Comparison of ENCODE assay signal across 29 cellular contexts in genomic region chrX:117138070-117138469, GRCh38.
"Had no signal": no experiment of that assay in that cellular context is flagged by ENCODE, and none has a peak within 500 bp of the region (broad histone marks: within the 10 kb centered on the region; RNA-seq: fewer than 3 reads in every experiment).

No MANE protein-coding gene starts in this region.

- ATAC-seq: activated naive CD4-positive, alpha-beta T cell treated with anti-CD3 and anti-CD28 coated beads, Interleukin-2, amount 50 U/mL, for 72 hours; activated T-cell treated with anti-CD3 and anti-CD28 coated beads, Interleukin-2, amount 50 U/mL, for 72 hours; effector memory CD8-positive, alpha-beta T cell; gastroesophageal sphincter; WTC11 had no signal

- H3K27ac ChIP-seq: ascending aorta, brain microvascular endothelial cell, esophagus muscularis mucosa, gastroesophageal sphincter, VCaP had no signal

- H3K27me3 Mint-ChIP-seq: activated CD4-positive, alpha-beta memory T cell treated with anti-CD3 and anti-CD28 coated beads, Interleukin-2, amount 10 ng/mL, durations not matched to agents 7 days and 5 days; activated CD4-positive, alpha-beta T cell treated with anti-CD3 and anti-CD28 coated beads, Interleukin-2, amount 10 ng/mL, durations not matched to agents 7 days and 5 days; activated naive CD4-positive, alpha-beta T cell treated with anti-CD3 and anti-CD28 coated beads, Interleukin-2, amount 10 ng/mL, durations not matched to agents 7 days and 5 days; activated naive CD8-positive, alpha-beta T cell treated with anti-CD3 and anti-CD28 coated beads, Interleukin-2, amount 10 ng/mL, durations not matched to agents 7 days and 5 days; activated T-cell treated with anti-CD3 and anti-CD28 coated beads, Interleukin-2, amount 50 U/mL, for 24 hours; central memory CD8-positive, alpha-beta T cell; effector memory CD8-positive, alpha-beta T cell had no signal

- H3K4me3 Mint-ChIP-seq: activated CD4-positive, alpha-beta memory T cell treated with anti-CD3 and anti-CD28 coated beads, Interleukin-2, amount 10 ng/mL, durations not matched to agents 7 days and 5 days; activated CD4-positive, alpha-beta T cell treated with anti-CD3 and anti-CD28 coated beads, Interleukin-2, amount 10 ng/mL, durations not matched to agents 7 days and 5 days; activated naive CD4-positive, alpha-beta T cell treated with anti-CD3 and anti-CD28 coated beads, Interleukin-2, amount 10 ng/mL, durations not matched to agents 7 days and 5 days; activated naive CD8-positive, alpha-beta T cell treated with anti-CD3 and anti-CD28 coated beads, Interleukin-2, amount 10 ng/mL, durations not matched to agents 7 days and 5 days; activated T-cell treated with anti-CD3 and anti-CD28 coated beads, Interleukin-2, amount 50 U/mL, for 24 hours; activated T-cell treated with anti-CD3 and anti-CD28 coated beads, Interleukin-2, amount 50 U/mL, for 72 hours; central memory CD8-positive, alpha-beta T cell; effector memory CD8-positive, alpha-beta T cell; WTC11 had no signal

- H3K36me3 ChIP-seq: ascending aorta, brain microvascular endothelial cell, esophagus muscularis mucosa, gastroesophageal sphincter had no signal

- H3K4me1 Mint-ChIP-seq: activated CD4-positive, alpha-beta memory T cell treated with anti-CD3 and anti-CD28 coated beads, Interleukin-2, amount 10 ng/mL, durations not matched to agents 7 days and 5 days; activated CD4-positive, alpha-beta T cell treated with anti-CD3 and anti-CD28 coated beads, Interleukin-2, amount 10 ng/mL, durations not matched to agents 7 days and 5 days; activated naive CD4-positive, alpha-beta T cell treated with anti-CD3 and anti-CD28 coated beads, Interleukin-2, amount 10 ng/mL, durations not matched to agents 7 days and 5 days; activated naive CD8-positive, alpha-beta T cell treated with anti-CD3 and anti-CD28 coated beads, Interleukin-2, amount 10 ng/mL, durations not matched to agents 7 days and 5 days; central memory CD8-positive, alpha-beta T cell; WTC11 had no signal

- FAIRE-seq: bronchial epithelial cell had no signal

- H3K4me3 ChIP-seq: ascending aorta, esophagus muscularis mucosa, gastroesophageal sphincter had no signal

- H3K4me1 ChIP-seq: ascending aorta, esophagus muscularis mucosa, gastroesophageal sphincter had no signal

- H3K36me3 Mint-ChIP-seq: activated naive CD4-positive, alpha-beta T cell treated with anti-CD3 and anti-CD28 coated beads, Interleukin-2, amount 10 ng/mL, durations not matched to agents 7 days and 5 days; activated naive CD4-positive, alpha-beta T cell treated with anti-CD3 and anti-CD28 coated beads, Interleukin-2, amount 50 U/mL, for 72 hours; activated naive CD8-positive, alpha-beta T cell treated with anti-CD3 and anti-CD28 coated beads, Interleukin-2, amount 10 ng/mL, durations not matched to agents 7 days and 5 days; WTC11 had no signal

- H3K27ac Mint-ChIP-seq: activated CD4-positive, alpha-beta memory T cell treated with anti-CD3 and anti-CD28 coated beads, Interleukin-2, amount 10 ng/mL, durations not matched to agents 7 days and 5 days; activated CD4-positive, alpha-beta T cell treated with anti-CD3 and anti-CD28 coated beads, Interleukin-2, amount 10 ng/mL, durations not matched to agents 7 days and 5 days; activated naive CD4-positive, alpha-beta T cell treated with anti-CD3 and anti-CD28 coated beads, Interleukin-2, amount 10 ng/mL, durations not matched to agents 7 days and 5 days; activated naive CD4-positive, alpha-beta T cell treated with anti-CD3 and anti-CD28 coated beads, Interleukin-2, amount 50 U/mL, for 72 hours; activated naive CD8-positive, alpha-beta T cell treated with anti-CD3 and anti-CD28 coated beads, Interleukin-2, amount 10 ng/mL, durations not matched to agents 7 days and 5 days; activated T-cell treated with anti-CD3 and anti-CD28 coated beads, Interleukin-2, amount 50 U/mL, for 24 hours; activated T-cell treated with anti-CD3 and anti-CD28 coated beads, Interleukin-2, amount 50 U/mL, for 72 hours; effector memory CD8-positive, alpha-beta T cell; WTC11 had no signal

- H3K27me3 ChIP-seq: ascending aorta, brain microvascular endothelial cell, esophagus muscularis mucosa, gastroesophageal sphincter had no signal

- H3K9me3 ChIP-seq: ascending aorta, esophagus muscularis mucosa, gastroesophageal sphincter had no signal

- DNase-seq: activated CD4-positive, alpha-beta memory T cell treated with anti-CD3 and anti-CD28 coated beads, Interleukin-2, amount 10 ng/mL, durations not matched to agents 7 days and 5 days; activated CD4-positive, alpha-beta T cell treated with anti-CD3 and anti-CD28 coated beads for 1 hour; activated CD4-positive, alpha-beta T cell treated with anti-CD3 and anti-CD28 coated beads for 4 hours; activated CD4-positive, alpha-beta T cell treated with anti-CD3 and anti-CD28 coated beads, Interleukin-2, amount 10 ng/mL, durations not matched to agents 7 days and 5 days; activated CD4-positive, alpha-beta T cell treated with anti-CD3 and anti-CD28 coated beads, Interleukin-2, amount 50 U/mL, for 4 hours; activated CD8-positive, alpha-beta memory T cell treated with anti-CD3 and anti-CD28 coated beads, Interleukin-2, amount 50 U/mL, for 48 hours; activated gamma-delta T cell; activated naive CD4-positive, alpha-beta T cell; activated naive CD4-positive, alpha-beta T cell treated with anti-CD3 and anti-CD28 coated beads, Interleukin-2, amount 10 ng/mL, durations not matched to agents 7 days and 5 days; activated naive CD8-positive, alpha-beta T cell treated with anti-CD3 and anti-CD28 coated beads, Interleukin-2, amount 10 ng/mL, durations not matched to agents 7 days and 5 days; activated T-cell treated with anti-CD3 and anti-CD28 coated beads for 4 hours; activated T-cell treated with anti-CD3 and anti-CD28 coated beads, Interleukin-2, amount 50 U/mL, for 24 hours; activated T-cell treated with anti-CD3 and anti-CD28 coated beads, Interleukin-2, amount 50 U/mL, for 72 hours; brain microvascular endothelial cell; cortex of kidney; dermis blood vessel endothelial cell; effector CD4-positive, alpha-beta T cell; effector memory CD8-positive, alpha-beta T cell; erythroblast; foreskin melanocyte; T-helper 2 cell had no signal

- H3K9me3 Mint-ChIP-seq: activated CD4-positive, alpha-beta memory T cell treated with anti-CD3 and anti-CD28 coated beads, Interleukin-2, amount 10 ng/mL, durations not matched to agents 7 days and 5 days; activated CD4-positive, alpha-beta T cell treated with anti-CD3 and anti-CD28 coated beads, Interleukin-2, amount 10 ng/mL, durations not matched to agents 7 days and 5 days; activated naive CD4-positive, alpha-beta T cell treated with anti-CD3 and anti-CD28 coated beads, Interleukin-2, amount 50 U/mL, for 72 hours; activated T-cell treated with anti-CD3 and anti-CD28 coated beads, Interleukin-2, amount 50 U/mL, for 24 hours; WTC11 had no signal
